Comparison of ENCODE assay signal across 12 cellular contexts in genomic region chr13:101978546-101979315, GRCh38.
"Had no signal": no experiment of that assay in that cellular context is flagged by ENCODE, and none has a peak within 500 bp of the region (broad histone marks: within the 10 kb centered on the region; RNA-seq: fewer than 3 reads in every experiment).

No MANE protein-coding gene starts in this region.

- DNase-seq: activated naive CD4-positive, alpha-beta T cell treated with Interleukin-2 at 50 U/mL for 16 hours; activated T-cell treated with anti-CD3 and anti-CD28 coated beads for 4 hours; aorta; erythroblast; mucosa of descending colon; naive thymus-derived CD8-positive, alpha-beta T cell; pancreas; T-helper 9 cell had no signal

- H3K27ac ChIP-seq: gastroesophageal sphincter, pancreas had no signal

- ATAC-seq: activated CD4-positive, CD25-positive, alpha-beta regulatory T cell treated with anti-CD3 and anti-CD28 coated beads, Interleukin-2, amount 50 U/mL, for 24 hours; gastroesophageal sphincter; left lobe of liver; naive thymus-derived CD8-positive, alpha-beta T cell; stimulated activated memory B cell treated with anti-CD40 and anti-IgM and Interleukin-4, amounts not matched to agents 10 μg/mL and 1 μg/mL and 100 μg/mL, for 72 hours had no signal
